In genomic region chr1:52926864-52927218, GRCh38 we compare ENCODE assay signal across 1 cellular context.
TF ChIP-seq lines count a peak whose summit lies in the region.

No MANE protein-coding gene starts in this region.

TF ChIP-seq in GM23338, 12 proteins besides CTCF, POLR2A, EP300 and RAD21 (continued from another document):
- no peak for TF ChIP-seq ETS1 (IDR thresholded peaks at IDR 0.05)
- no peak for TF ChIP-seq JUNB (IDR thresholded peaks at IDR 0.05; ENCODE audit: unreplicated experiment)
- no peak for TF ChIP-seq ZNF114 (CRISPR knock-in tag; IDR thresholded peaks at IDR 0.05)
- TF ChIP-seq EZH2phosphoT487 (IDR thresholded peaks at IDR 0.05; ENCODE audit: unreplicated experiment): no peak
- TF ChIP-seq, protein P1, sequence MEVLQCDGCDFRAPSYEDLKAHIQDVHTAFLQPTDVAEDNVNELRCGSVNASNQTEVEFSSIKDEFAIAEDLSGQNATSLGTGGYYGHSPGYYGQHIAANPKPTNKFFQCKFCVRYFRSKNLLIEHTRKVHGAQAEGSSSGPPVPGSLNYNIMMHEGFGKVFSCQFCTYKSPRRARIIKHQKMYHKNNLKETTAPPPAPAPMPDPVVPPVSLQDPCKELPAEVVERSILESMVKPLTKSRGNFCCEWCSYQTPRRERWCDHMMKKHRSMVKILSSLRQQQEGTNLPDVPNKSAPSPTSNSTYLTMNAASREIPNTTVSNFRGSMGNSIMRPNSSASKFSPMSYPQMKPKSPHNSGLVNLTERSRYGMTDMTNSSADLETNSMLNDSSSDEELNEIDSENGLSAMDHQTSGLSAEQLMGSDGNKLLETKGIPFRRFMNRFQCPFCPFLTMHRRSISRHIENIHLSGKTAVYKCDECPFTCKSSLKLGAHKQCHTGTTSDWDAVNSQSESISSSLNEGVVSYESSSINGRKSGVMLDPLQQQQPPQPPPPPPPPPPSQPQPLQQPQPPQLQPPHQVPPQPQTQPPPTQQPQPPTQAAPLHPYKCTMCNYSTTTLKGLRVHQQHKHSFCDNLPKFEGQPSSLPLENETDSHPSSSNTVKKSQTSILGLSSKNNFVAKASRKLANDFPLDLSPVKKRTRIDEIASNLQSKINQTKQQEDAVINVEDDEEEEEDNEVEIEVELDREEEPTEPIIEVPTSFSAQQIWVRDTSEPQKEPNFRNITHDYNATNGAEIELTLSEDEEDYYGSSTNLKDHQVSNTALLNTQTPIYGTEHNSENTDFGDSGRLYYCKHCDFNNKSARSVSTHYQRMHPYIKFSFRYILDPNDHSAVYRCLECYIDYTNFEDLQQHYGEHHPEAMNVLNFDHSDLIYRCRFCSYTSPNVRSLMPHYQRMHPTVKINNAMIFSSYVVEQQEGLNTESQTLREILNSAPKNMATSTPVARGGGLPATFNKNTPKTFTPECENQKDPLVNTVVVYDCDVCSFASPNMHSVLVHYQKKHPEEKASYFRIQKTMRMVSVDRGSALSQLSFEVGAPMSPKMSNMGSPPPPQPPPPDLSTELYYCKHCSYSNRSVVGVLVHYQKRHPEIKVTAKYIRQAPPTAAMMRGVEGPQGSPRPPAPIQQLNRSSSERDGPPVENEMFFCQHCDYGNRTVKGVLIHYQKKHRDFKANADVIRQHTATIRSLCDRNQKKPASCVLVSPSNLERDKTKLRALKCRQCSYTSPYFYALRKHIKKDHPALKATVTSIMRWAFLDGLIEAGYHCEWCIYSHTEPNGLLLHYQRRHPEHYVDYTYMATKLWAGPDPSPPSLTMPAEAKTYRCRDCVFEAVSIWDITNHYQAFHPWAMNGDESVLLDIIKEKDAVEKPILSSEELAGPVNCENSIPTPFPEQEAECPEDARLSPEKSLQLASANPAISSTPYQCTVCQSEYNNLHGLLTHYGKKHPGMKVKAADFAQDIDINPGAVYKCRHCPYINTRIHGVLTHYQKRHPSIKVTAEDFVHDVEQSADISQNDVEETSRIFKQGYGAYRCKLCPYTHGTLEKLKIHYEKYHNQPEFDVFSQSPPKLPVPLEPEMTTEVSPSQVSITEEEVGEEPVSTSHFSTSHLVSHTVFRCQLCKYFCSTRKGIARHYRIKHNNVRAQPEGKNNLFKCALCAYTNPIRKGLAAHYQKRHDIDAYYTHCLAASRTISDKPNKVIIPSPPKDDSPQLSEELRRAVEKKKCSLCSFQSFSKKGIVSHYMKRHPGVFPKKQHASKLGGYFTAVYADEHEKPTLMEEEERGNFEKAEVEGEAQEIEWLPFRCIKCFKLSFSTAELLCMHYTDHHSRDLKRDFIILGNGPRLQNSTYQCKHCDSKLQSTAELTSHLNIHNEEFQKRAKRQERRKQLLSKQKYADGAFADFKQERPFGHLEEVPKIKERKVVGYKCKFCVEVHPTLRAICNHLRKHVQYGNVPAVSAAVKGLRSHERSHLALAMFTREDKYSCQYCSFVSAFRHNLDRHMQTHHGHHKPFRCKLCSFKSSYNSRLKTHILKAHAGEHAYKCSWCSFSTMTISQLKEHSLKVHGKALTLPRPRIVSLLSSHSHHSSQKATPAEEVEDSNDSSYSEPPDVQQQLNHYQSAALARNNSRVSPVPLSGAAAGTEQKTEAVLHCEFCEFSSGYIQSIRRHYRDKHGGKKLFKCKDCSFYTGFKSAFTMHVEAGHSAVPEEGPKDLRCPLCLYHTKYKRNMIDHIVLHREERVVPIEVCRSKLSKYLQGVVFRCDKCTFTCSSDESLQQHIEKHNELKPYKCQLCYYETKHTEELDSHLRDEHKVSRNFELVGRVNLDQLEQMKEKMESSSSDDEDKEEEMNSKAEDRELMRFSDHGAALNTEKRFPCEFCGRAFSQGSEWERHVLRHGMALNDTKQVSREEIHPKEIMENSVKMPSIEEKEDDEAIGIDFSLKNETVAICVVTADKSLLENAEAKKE (CRISPR knock-in tag; IDR thresholded peaks at IDR 0.05): no peak
- no peak for TF ChIP-seq NANOG (IDR thresholded peaks at IDR 0.05; ENCODE audit: borderline replicate concordance)
TF ChIP-seq in GM23338: peak in this region for 0.
